In genomic region chr10:113285291-113285690, GRCh38 we compare ENCODE assay signal across 26 cellular contexts.
"Had no signal": no experiment of that assay in that cellular context is flagged by ENCODE, and none has a peak within 500 bp of the region (broad histone marks: within the 10 kb centered on the region; RNA-seq: fewer than 3 reads in every experiment).

No MANE protein-coding gene starts in this region.

- H3K36me3 ChIP-seq: ascending aorta, Peyer's patch, SJSA1 had no signal

- H3K9me3 ChIP-seq: ascending aorta, body of pancreas, Peyer's patch, SJSA1 had no signal

- H3K4me1 ChIP-seq: body of pancreas, Peyer's patch had no signal

- FAIRE-seq: bronchial epithelial cell had no signal

- H3K4me3 ChIP-seq: ascending aorta, body of pancreas, Peyer's patch, SJSA1 had no signal

- H3K27ac ChIP-seq: ascending aorta, body of pancreas, Peyer's patch, SJSA1 had no signal

- H3K27me3 ChIP-seq: ascending aorta, body of pancreas, Peyer's patch, SJSA1 had no signal

- DNase-seq: activated CD4-positive, alpha-beta T cell treated with anti-CD3 and anti-CD28 coated beads for 48 hours; activated CD4-positive, alpha-beta T cell treated with anti-CD3 and anti-CD28 coated beads, Interleukin-2, amount 50 U/mL, for 4 hours; activated CD4-positive, CD25-positive, alpha-beta regulatory T cell treated with anti-CD3 and anti-CD28 coated beads, Interleukin-2, amount 50 U/mL, for 72 hours; activated CD8-positive, alpha-beta memory T cell treated with anti-CD3 and anti-CD28 coated beads, Interleukin-2, amount 50 U/mL, for 48 hours; activated CD8-positive, alpha-beta T cell treated with anti-CD3 and anti-CD28 coated beads, Interleukin-2, amount 10 ng/mL, durations not matched to agents 7 days and 5 days; activated naive CD4-positive, alpha-beta T cell; activated T-cell treated with anti-CD3 and anti-CD28 coated beads, Interleukin-2, amount 50 U/mL, for 1 hour; amniotic stem cell; body of pancreas; central memory CD4-positive, alpha-beta T cell; Kasumi-1; KBM-7; NCI-H146; NCI-H187 treated with DMSO at 0.1 percent for 48 hours; NCI-H2081 treated with DMSO at 0.1 percent for 48 hours; NCI-H226; NCI-H526; NCI-H82; Peyer's patch; SHP77; T-helper 17 cell; T-helper 9 cell had no signal

- ATAC-seq: activated CD8-positive, alpha-beta T cell treated with anti-CD3 and anti-CD28 coated beads, Interleukin-2, amount 10 ng/mL, durations not matched to agents 7 days and 5 days; body of pancreas; T-helper 17 cell; WTC11 had no signal
